Comparison of ENCODE assay signal across 1 cellular context in the genomic region with DNA sequence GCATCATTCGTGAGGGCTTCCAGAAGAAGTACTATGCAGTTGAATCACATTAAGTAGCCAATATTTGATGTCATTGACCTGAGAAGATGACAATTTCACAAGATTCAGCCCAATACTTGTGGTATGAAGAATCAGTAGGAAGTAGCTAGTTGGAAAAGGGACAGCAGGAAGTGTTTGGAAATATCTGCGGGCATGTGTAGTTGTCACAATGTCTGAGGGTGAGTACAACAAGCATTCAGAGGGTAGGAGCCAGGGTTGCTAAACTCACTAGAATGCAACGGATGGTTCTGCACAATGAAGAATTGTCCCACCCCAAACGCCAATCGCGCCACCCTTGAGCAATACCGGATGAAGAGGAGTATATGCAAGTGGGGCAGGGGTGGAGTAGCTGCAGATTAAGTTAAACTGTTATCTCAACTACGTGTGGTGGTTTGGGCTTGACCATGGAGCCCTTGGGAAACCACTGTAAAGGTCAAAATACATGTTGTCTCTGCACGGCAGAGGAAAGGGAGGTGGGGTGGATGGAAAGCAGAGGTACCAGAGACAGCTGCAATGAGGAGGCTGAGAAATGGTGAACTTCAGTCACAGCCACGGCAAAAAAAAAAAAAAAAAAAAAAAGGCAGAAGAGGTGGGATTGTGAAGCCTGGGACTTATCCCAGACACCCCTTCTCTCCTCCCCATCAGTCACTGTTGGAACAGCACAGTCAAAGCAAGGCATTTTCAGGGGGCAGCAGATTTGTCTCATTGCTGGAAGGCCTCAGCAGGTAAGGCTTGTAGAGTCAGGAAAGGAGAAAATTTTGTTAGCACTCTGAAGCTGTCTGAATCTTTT.
TF ChIP-seq lines count a peak whose summit lies in the region.

No MANE protein-coding gene starts in this region.

TF ChIP-seq in HepG2, 621 proteins besides CTCF, POLR2A, EP300 and RAD21 (continued from another document and continues in another):
- TF ChIP-seq, protein P1, sequence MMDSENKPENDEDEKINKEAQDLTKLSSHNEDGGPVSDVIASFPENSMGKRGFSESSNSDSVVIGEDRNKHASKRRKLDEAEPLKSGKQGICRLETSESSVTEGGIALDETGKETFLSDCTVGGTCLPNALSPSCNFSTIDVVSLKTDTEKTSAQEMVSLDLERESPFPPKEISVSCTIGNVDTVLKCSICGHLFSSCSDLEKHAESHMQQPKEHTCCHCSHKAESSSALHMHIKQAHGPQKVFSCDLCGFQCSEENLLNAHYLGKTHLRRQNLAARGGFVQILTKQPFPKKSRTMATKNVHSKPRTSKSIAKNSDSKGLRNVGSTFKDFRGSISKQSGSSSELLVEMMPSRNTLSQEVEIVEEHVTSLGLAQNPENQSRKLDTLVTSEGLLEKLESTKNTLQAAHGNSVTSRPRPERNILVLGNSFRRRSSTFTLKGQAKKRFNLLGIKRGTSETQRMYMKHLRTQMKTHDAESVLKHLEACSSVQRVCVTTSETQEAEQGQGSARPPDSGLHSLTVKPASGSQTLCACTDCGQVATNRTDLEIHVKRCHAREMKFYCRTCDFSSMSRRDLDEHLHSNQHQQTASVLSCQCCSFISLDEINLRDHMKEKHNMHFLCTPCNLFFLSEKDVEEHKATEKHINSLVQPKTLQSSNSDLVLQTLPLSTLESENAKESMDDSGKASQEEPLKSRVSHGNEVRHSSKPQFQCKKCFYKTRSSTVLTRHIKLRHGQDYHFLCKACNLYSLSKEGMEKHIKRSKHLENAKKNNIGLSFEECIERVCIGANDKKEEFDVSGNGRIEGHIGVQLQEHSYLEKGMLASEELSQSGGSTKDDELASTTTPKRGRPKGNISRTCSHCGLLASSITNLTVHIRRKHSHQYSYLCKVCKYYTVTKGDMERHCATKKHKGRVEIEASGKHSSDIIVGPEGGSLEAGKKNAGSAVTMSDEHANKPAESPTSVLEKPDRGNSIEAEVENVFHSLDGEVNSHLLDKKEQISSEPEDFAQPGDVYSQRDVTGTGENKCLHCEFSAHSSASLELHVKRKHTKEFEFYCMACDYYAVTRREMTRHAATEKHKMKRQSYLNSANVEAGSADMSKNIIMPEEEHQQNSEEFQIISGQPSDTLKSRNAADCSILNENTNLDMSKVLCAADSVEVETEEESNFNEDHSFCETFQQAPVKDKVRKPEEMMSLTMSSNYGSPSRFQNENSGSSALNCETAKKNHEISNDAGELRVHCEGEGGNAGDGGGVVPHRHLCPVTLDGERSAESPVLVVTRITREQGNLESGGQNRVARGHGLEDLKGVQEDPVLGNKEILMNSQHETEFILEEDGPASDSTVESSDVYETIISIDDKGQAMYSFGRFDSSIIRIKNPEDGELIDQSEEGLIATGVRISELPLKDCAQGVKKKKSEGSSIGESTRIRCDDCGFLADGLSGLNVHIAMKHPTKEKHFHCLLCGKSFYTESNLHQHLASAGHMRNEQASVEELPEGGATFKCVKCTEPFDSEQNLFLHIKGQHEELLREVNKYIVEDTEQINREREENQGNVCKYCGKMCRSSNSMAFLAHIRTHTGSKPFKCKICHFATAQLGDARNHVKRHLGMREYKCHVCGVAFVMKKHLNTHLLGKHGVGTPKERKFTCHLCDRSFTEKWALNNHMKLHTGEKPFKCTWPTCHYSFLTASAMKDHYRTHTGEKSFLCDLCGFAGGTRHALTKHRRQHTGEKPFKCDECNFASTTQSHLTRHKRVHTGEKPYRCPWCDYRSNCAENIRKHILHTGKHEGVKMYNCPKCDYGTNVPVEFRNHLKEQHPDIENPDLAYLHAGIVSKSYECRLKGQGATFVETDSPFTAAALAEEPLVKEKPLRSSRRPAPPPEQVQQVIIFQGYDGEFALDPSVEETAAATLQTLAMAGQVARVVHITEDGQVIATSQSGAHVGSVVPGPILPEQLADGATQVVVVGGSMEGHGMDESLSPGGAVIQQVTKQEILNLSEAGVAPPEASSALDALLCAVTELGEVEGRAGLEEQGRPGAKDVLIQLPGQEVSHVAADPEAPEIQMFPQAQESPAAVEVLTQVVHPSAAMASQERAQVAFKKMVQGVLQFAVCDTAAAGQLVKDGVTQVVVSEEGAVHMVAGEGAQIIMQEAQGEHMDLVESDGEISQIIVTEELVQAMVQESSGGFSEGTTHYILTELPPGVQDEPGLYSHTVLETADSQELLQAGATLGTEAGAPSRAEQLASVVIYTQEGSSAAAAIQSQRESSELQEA (CRISPR knock-in tag; IDR thresholded peaks at IDR 0.05; ENCODE audit: not compliant biosample characterization): no peak
- TF ChIP-seq ZNF317 (CRISPR knock-in tag; IDR thresholded peaks at IDR 0.05): peak; percentile 91
- TF ChIP-seq ZNF564 (CRISPR knock-in tag; IDR thresholded peaks at IDR 0.05): peak; percentile 94
- no peak for TF ChIP-seq NRL (CRISPR knock-in tag; IDR thresholded peaks at IDR 0.05; ENCODE audit: borderline replicate concordance)
- TF ChIP-seq SSRP1 (CRISPR knock-in tag; IDR thresholded peaks at IDR 0.05): peak; percentile 80; the same call in 1 of the 2 replicates
- peak; percentile 62; the same call in 1 of the 2 replicates for TF ChIP-seq ZNF460 (CRISPR knock-in tag; IDR thresholded peaks at IDR 0.05; ENCODE audit: borderline replicate concordance)
- TF ChIP-seq ZNF101 (CRISPR knock-in tag; IDR thresholded peaks at IDR 0.05; ENCODE audit: borderline replicate concordance, low read depth): no peak
- TF ChIP-seq, protein P2, sequence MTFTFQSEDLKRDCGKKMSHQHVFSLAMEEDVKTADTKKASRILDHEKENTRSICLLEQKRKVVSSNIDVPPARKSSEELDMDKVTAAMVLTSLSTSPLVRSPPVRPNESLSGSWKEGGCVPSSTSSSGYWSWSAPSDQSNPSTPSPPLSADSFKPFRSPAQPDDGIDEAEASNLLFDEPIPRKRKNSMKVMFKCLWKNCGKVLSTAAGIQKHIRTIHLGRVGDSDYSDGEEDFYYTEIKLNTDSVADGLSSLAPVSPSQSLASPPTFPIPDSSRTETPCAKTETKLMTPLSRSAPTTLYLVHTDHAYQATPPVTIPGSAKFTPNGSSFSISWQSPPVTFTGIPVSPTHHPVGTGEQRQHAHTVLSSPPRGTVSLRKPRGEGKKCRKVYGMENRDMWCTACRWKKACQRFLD (CRISPR knock-in tag; IDR thresholded peaks at IDR 0.05; ENCODE audit: borderline replicate concordance): no peak
- TF ChIP-seq ZNF432 (CRISPR knock-in tag; IDR thresholded peaks at IDR 0.05; ENCODE audit: borderline replicate concordance): no peak
- TF ChIP-seq FOXO1 (CRISPR knock-in tag; IDR thresholded peaks at IDR 0.05): peak; percentile 98
- TF ChIP-seq, protein P3, sequence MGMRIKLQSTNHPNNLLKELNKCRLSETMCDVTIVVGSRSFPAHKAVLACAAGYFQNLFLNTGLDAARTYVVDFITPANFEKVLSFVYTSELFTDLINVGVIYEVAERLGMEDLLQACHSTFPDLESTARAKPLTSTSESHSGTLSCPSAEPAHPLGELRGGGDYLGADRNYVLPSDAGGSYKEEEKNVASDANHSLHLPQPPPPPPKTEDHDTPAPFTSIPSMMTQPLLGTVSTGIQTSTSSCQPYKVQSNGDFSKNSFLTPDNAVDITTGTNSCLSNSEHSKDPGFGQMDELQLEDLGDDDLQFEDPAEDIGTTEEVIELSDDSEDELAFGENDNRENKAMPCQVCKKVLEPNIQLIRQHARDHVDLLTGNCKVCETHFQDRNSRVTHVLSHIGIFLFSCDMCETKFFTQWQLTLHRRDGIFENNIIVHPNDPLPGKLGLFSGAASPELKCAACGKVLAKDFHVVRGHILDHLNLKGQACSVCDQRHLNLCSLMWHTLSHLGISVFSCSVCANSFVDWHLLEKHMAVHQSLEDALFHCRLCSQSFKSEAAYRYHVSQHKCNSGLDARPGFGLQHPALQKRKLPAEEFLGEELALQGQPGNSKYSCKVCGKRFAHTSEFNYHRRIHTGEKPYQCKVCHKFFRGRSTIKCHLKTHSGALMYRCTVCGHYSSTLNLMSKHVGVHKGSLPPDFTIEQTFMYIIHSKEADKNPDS (CRISPR knock-in tag; IDR thresholded peaks at IDR 0.05): peak; percentile 100
- TF ChIP-seq, protein P4, sequence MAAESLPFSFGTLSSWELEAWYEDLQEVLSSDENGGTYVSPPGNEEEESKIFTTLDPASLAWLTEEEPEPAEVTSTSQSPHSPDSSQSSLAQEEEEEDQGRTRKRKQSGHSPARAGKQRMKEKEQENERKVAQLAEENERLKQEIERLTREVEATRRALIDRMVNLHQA (CRISPR knock-in tag; IDR thresholded peaks at IDR 0.05): no peak
- TF ChIP-seq ZNF234 (CRISPR knock-in tag; conservative IDR thresholded peaks at IDR 0.05): 0 out of 2 replicates have a peak, but pooled peaks have one; percentile 41
- TF ChIP-seq, protein P5, sequence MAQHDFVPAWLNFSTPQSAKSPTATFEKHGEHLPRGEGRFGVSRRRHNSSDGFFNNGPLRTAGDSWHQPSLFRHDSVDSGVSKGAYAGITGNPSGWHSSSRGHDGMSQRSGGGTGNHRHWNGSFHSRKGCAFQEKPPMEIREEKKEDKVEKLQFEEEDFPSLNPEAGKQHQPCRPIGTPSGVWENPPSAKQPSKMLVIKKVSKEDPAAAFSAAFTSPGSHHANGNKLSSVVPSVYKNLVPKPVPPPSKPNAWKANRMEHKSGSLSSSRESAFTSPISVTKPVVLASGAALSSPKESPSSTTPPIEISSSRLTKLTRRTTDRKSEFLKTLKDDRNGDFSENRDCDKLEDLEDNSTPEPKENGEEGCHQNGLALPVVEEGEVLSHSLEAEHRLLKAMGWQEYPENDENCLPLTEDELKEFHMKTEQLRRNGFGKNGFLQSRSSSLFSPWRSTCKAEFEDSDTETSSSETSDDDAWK (CRISPR knock-in tag; IDR thresholded peaks at IDR 0.05): no peak
- 0 out of 2 replicates have a peak, but pooled peaks have one; percentile 88 for TF ChIP-seq ZBTB42 (CRISPR knock-in tag; IDR thresholded peaks at IDR 0.05)
- TF ChIP-seq, protein P6, sequence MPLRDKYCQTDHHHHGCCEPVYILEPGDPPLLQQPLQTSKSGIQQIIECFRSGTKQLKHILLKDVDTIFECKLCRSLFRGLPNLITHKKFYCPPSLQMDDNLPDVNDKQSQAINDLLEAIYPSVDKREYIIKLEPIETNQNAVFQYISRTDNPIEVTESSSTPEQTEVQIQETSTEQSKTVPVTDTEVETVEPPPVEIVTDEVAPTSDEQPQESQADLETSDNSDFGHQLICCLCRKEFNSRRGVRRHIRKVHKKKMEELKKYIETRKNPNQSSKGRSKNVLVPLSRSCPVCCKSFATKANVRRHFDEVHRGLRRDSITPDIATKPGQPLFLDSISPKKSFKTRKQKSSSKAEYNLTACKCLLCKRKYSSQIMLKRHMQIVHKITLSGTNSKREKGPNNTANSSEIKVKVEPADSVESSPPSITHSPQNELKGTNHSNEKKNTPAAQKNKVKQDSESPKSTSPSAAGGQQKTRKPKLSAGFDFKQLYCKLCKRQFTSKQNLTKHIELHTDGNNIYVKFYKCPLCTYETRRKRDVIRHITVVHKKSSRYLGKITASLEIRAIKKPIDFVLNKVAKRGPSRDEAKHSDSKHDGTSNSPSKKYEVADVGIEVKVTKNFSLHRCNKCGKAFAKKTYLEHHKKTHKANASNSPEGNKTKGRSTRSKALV (CRISPR knock-in tag; IDR thresholded peaks at IDR 0.05): peak; percentile 36; the same call in 1 of the 2 replicates
- no peak for TF ChIP-seq ZNF44 (CRISPR knock-in tag; IDR thresholded peaks at IDR 0.05)
- no peak for TF ChIP-seq ZSCAN12 (CRISPR knock-in tag; IDR thresholded peaks at IDR 0.05)
- TF ChIP-seq ZNF607 (CRISPR knock-in tag; IDR thresholded peaks at IDR 0.05; ENCODE audit: borderline replicate concordance): peak; percentile 96
- peak; percentile 79 for TF ChIP-seq HHEX (CRISPR knock-in tag; IDR thresholded peaks at IDR 0.05)
- TF ChIP-seq, protein P7, sequence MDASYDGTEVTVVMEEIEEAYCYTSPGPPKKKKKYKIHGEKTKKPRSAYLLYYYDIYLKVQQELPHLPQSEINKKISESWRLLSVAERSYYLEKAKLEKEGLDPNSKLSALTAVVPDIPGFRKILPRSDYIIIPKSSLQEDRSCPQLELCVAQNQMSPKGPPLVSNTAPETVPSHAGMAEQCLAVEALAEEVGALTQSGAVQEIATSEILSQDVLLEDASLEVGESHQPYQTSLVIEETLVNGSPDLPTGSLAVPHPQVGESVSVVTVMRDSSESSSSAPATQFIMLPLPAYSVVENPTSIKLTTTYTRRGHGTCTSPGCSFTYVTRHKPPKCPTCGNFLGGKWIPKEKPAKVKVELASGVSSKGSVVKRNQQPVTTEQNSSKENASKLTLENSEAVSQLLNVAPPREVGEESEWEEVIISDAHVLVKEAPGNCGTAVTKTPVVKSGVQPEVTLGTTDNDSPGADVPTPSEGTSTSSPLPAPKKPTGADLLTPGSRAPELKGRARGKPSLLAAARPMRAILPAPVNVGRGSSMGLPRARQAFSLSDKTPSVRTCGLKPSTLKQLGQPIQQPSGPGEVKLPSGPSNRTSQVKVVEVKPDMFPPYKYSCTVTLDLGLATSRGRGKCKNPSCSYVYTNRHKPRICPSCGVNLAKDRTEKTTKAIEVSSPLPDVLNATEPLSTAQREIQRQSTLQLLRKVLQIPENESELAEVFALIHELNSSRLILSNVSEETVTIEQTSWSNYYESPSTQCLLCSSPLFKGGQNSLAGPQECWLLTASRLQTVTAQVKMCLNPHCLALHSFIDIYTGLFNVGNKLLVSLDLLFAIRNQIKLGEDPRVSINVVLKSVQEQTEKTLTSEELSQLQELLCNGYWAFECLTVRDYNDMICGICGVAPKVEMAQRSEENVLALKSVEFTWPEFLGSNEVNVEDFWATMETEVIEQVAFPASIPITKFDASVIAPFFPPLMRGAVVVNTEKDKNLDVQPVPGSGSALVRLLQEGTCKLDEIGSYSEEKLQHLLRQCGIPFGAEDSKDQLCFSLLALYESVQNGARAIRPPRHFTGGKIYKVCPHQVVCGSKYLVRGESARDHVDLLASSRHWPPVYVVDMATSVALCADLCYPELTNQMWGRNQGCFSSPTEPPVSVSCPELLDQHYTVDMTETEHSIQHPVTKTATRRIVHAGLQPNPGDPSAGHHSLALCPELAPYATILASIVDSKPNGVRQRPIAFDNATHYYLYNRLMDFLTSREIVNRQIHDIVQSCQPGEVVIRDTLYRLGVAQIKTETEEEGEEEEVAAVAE (CRISPR knock-in tag; IDR thresholded peaks at IDR 0.05; ENCODE audit: borderline replicate concordance): 0 out of 2 replicates have a peak, but pooled peaks have one; percentile 21
- TF ChIP-seq RBAK (CRISPR knock-in tag; IDR thresholded peaks at IDR 0.05): peak; percentile 73
- TF ChIP-seq ZNF709 (CRISPR knock-in tag; IDR thresholded peaks at IDR 0.05): peak; percentile 94; the same call in 1 of the 2 replicates
- TF ChIP-seq ATRX (CRISPR knock-in tag; IDR thresholded peaks at IDR 0.05; ENCODE audit: borderline replicate concordance): no peak
- TF ChIP-seq ZFP36L2 (CRISPR knock-in tag; IDR thresholded peaks at IDR 0.05): no peak; the same call in 1 of the 2 replicates
- no peak for TF ChIP-seq ATM (IDR thresholded peaks at IDR 0.05; ENCODE audit: borderline replicate concordance)
- TF ChIP-seq ZNF263 (CRISPR knock-in tag; IDR thresholded peaks at IDR 0.05): peak; percentile 39; the same call in 1 of the 2 replicates
- TF ChIP-seq ZSCAN25 (CRISPR knock-in tag; IDR thresholded peaks at IDR 0.05): peak; percentile 98
- TF ChIP-seq, protein P8, sequence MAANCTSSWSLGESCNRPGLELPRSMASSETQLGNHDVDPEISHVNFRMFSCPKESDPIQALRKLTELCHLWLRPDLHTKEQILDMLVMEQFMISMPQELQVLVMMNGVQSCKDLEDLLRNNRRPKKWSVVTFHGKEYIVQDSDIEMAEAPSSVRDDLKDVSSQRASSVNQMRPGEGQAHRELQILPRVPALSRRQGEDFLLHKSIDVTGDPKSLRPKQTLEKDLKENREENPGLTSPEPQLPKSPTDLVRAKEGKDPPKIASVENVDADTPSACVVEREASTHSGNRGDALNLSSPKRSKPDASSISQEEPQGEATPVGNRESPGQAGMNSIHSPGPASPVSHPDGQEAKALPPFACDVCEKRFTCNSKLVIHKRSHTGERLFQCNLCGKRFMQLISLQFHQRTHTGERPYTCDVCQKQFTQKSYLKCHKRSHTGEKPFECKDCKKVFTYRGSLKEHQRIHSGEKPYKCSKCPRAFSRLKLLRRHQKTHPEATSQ (CRISPR knock-in tag; IDR thresholded peaks at IDR 0.05; ENCODE audit: borderline replicate concordance): peak; percentile 100
- peak; percentile 54 for TF ChIP-seq NFYC (CRISPR knock-in tag; IDR thresholded peaks at IDR 0.05)
- TF ChIP-seq RARA (CRISPR knock-in tag; IDR thresholded peaks at IDR 0.05): peak; percentile 97
